In the genomic region with DNA sequence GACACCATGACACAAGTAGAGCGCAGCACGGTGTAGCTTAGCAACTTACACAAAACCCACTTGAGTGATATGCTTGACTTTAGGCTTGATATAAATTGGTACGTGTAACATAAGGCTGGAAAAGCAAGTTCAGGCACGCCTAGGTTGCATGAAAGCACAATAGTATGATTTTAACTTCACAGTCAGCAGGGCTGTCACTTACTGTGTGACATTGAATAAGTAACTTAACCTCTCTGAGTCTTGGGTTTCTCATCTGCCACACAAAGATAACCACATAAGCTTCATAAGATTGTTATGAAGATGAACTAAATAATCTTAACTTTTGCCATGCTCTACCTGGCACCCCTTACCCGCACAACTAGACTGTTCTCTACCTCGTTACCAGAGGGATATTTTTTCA, we compare ENCODE assay signal across 17 cellular contexts. TPM values are rescaled to one million over a fixed set of nuclear protein-coding genes. Genes with fewer than 3 reads are reported as not detected.
DNase-seq lines count a peak whose midpoint lies in the region; TF ChIP-seq lines count a peak whose summit lies in the region.
"Had no signal": no experiment of that assay in that cellular context is flagged by ENCODE, and none has a peak within 500 bp of the region (broad histone marks: within the 10 kb centered on the region; RNA-seq: fewer than 3 reads in every experiment).

No MANE protein-coding gene starts in this region.

- H3K4me3 ChIP-seq in HEK293 (ENCODE audit: low read depth, low read length): no peak overlapping the region
- H3K4me3 ChIP-seq in CD8-positive, alpha-beta memory T cell (ENCODE audit: low read length): no peak overlapping the region
- H3K4me3 ChIP-seq: A549 had no signal

- peaks cover 7% of the 10 kb centered on the region for H3K27me3 Mint-ChIP-seq in endothelial cell (ENCODE audit: unreplicated experiment)
- peaks cover 0 to 1% of the 10 kb centered on the region in 2 donors for H3K27me3 Mint-ChIP-seq in CD8-positive, alpha-beta memory T cell

- POLR2A ChIA-PET in HEK293 (lab: Yijun Ruan, JAX): interaction anchor here (1.5 kb wide), 1 partner anchor 10 kb away, joined by 4 read pairs; the partner anchor contains the start of gene SRD5A3
- POLR2A ChIA-PET in CD8-positive, alpha-beta memory T cell (lab: Charles Lee): no interaction called here

- peaks cover 5% of the 10 kb centered on the region for H3K4me1 Mint-ChIP-seq in endothelial cell (ENCODE audit: unreplicated experiment)
- peaks cover 0 to 6% (median 3%) of the 10 kb centered on the region in 3 donors for H3K4me1 Mint-ChIP-seq in CD8-positive, alpha-beta memory T cell

- no peak overlapping the region for H3K4me3 Mint-ChIP-seq in endothelial cell (ENCODE audit: unreplicated experiment)
- no peak overlapping the region for H3K4me3 Mint-ChIP-seq in CD8-positive, alpha-beta memory T cell

- H3K9me3 ChIP-seq in HEK293 (ENCODE audit: control insufficient read depth, insufficient read depth, low read depth, low read length): no peaks in the 10 kb centered on the region
- no peaks in the 10 kb centered on the region for H3K9me3 ChIP-seq in CD8-positive, alpha-beta memory T cell (ENCODE audit: low read length)
- H3K9me3 ChIP-seq: A549 had no signal

- DNase-seq in NCI-H1105 treated with DMSO at 0.1 percent for 48 hours (lab: John Stamatoyannopoulos, UW) (peak; percentile 0), NCI-H1105 (lab: John Stamatoyannopoulos, UW) (no peak), NCI-H69 (lab: John Stamatoyannopoulos, UW) (peak; percentile 44), endothelial cell (ENCODE audit: low spot score) (no peak), NCI-H2227 (lab: John Stamatoyannopoulos, UW; ENCODE audit: unreplicated experiment) (no peak), activated gamma-delta T cell treated with Interleukin-2 at 50 U/mL for 16 hours (no peak)
- DNase-seq in CD8-positive, alpha-beta memory T cell: no peak
- DNase-seq: EL, GOT3, Kasumi-1, NCI-H1694, NCI-H82, SIG-M5, T-helper 2 cell had no signal

- peaks cover 0 to 16% of the 10 kb centered on the region in 2 experiments; a peak in 2 of 3 replicates for H3K36me3 ChIP-seq in HEK293 (ENCODE audit: control insufficient read depth in 2 of 2, insufficient read depth in 1 of 2, low read length in 2 of 2)
- no peaks in the 10 kb centered on the region for H3K36me3 ChIP-seq in CD8-positive, alpha-beta memory T cell (ENCODE audit: insufficient read depth, low read length)

- TF ChIP-seq CTCF in HEK293 (tag by site-specific recombination; IDR thresholded peaks at IDR 0.05) (no peak), endothelial cell (IDR thresholded peaks at IDR 0.05; ENCODE audit: unreplicated experiment) (no peak)

- H3K9me3 Mint-ChIP-seq in endothelial cell (ENCODE audit: unreplicated experiment): no peaks in the 10 kb centered on the region
- no peaks in the 10 kb centered on the region for H3K9me3 Mint-ChIP-seq in CD8-positive, alpha-beta memory T cell

- no peaks in the 10 kb centered on the region for H3K4me1 ChIP-seq in HEK293 (ENCODE audit: control insufficient read depth, insufficient read depth, low read length)
- H3K4me1 ChIP-seq in CD8-positive, alpha-beta memory T cell (ENCODE audit: insufficient read depth, low read length): no peaks in the 10 kb centered on the region

- peaks cover 45% of the 10 kb centered on the region for H3K36me3 Mint-ChIP-seq in endothelial cell (ENCODE audit: low read depth, unreplicated experiment)
- peaks cover 4 to 7% (median 6%) of the 10 kb centered on the region in 3 donors for H3K36me3 Mint-ChIP-seq in CD8-positive, alpha-beta memory T cell

- CTCF ChIA-PET in HEK293 (lab: Yijun Ruan, JAX): interaction anchor here (0.5 to 1.3 kb wide), 2 partner anchors 10 to 159 kb away, joined by 3 to 5 read pairs; partner anchors contain the start of gene SRD5A3
- CTCF ChIA-PET in CD8-positive, alpha-beta memory T cell (lab: Charles Lee): interaction anchor here (1.3 kb wide), 1 partner anchor 10 kb away, joined by 5 read pairs; the partner anchor contains the start of gene SRD5A3

- no peak overlapping the region for H3K27ac ChIP-seq in HEK293 (ENCODE audit: extremely low read depth, low read depth, low read length)
- no peak overlapping the region for H3K27ac ChIP-seq in CD8-positive, alpha-beta memory T cell (ENCODE audit: low read depth, low read length)
- H3K27ac ChIP-seq: A549, C4-2B had no signal

- H3K27me3 ChIP-seq in CD8-positive, alpha-beta memory T cell (ENCODE audit: insufficient read depth, low read length, poor library complexity, severe bottlenecking): no peaks in the 10 kb centered on the region

- peak overlapping the region; percentile 18 for H3K27ac Mint-ChIP-seq in endothelial cell (ENCODE audit: unreplicated experiment)
- H3K27ac Mint-ChIP-seq in CD8-positive, alpha-beta memory T cell: no peak overlapping the region

TF ChIP-seq in HEK293, 187 proteins besides CTCF, POLR2A, EP300 and RAD21:
- TF ChIP-seq KLF10 (tag by site-specific recombination; IDR thresholded peaks at IDR 0.05) (no peak), ZNF362 (tag by site-specific recombination; IDR thresholded peaks at IDR 0.05) (0 out of 2 replicates have a peak, but pooled peaks have one; percentile 38)

RNA-seq across cellular contexts. Expression of gene SRD5A3, which starts 9.5 kb away (rescaled TPM):
- 74.2 TPM for total RNA-seq in endothelial cell (ENCODE audit: unreplicated experiment)
- 10 to 100 TPM; 20.3 to 23.9 TPM for total RNA-seq in CD8-positive, alpha-beta memory T cell
- polyA plus RNA-seq in CD8-positive, alpha-beta memory T cell: 17.4 TPM

RNA-seq across cellular contexts. Expression of gene TMEM165, which starts 40.2 kb away (rescaled TPM):
- total RNA-seq in endothelial cell (ENCODE audit: unreplicated experiment): 197 TPM
- total RNA-seq in CD8-positive, alpha-beta memory T cell: 10 to 100 TPM; 69.1 to 76.5 TPM
- 31.1 TPM for polyA plus RNA-seq in CD8-positive, alpha-beta memory T cell

Comparison
In these comparisons a context has a peak if more than half of its experiments do, and no peak if none do; other contexts are left out.
1. DNase-seq: peak in NCI-H1105 treated with DMSO at 0.1 percent for 48 hours (single experiment) and NCI-H69 (single experiment); none in NCI-H1105 (single experiment), endothelial cell (single experiment), NCI-H2227 (single experiment), CD8-positive, alpha-beta memory T cell (0 of 5) and activated gamma-delta T cell treated with Interleukin-2 at 50 U/mL for 16 hours (single experiment).